9 cellular contexts compared by ENCODE assay signal in the genomic region with DNA sequence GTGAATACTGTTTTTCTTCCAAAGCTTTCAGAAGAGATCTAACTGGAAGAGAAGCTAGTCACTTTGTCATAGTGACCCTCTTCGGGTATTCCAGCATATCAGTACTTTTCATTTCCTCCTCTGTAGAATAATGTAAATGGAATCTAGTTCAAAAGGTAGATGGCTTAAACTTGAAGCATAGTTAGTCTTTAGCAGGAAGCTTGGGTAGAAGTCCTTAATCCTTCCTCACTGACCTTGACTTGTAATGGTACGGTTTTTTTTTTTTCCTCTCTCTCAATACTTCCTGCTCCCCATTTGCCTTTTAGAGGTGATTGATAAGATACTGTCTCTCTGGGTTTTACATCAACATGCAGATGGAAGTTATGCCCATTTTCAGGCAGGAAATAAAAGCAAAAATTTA. TPM values are rescaled to one million over a fixed set of nuclear protein-coding genes. Genes with fewer than 3 reads are reported as not detected.
A peak's percentile ranks its signal among the peaks of the same experiment; 100 is the strongest.
DNase-seq lines count a peak whose midpoint lies in the region; ATAC-seq, FAIRE-seq and TF ChIP-seq lines count a peak whose summit lies in the region.
"Had no signal": no experiment of that assay in that cellular context is flagged by ENCODE, and none has a peak within 500 bp of the region (broad histone marks: within the 10 kb centered on the region; RNA-seq: fewer than 3 reads in every experiment).

No MANE protein-coding gene starts in this region.

- peaks cover 22% of the 10 kb centered on the region for H3K4me1 ChIP-seq in RWPE2 (ENCODE audit: insufficient read depth, poor library complexity, severe bottlenecking)

- no peaks in the 10 kb centered on the region for H3K36me3 ChIP-seq in RWPE2 (ENCODE audit: low read depth)

- DNase-seq in GM19239 (ENCODE audit: insufficient read length, low spot score) = no peak
- no peak for DNase-seq in RWPE2 (ENCODE audit: low spot score)
- no peak for DNase-seq in retinal pigment epithelial cell (ENCODE audit: low read depth)
- DNase-seq in central memory CD4-positive, alpha-beta T cell = no peak
- DNase-seq in NCI-H2107 (lab: John Stamatoyannopoulos, UW) = no peak
- DNase-seq: MV-4-11 had no signal

- H3K4me3 ChIP-seq in RWPE2 (ENCODE audit: severe bottlenecking) = peak overlapping the region; percentile 78
- H3K4me3 ChIP-seq in retinal pigment epithelial cell (ENCODE audit: low read length) = peak overlapping the region; percentile 90

- no peaks in the 10 kb centered on the region for H3K9me3 ChIP-seq in RWPE2 (ENCODE audit: severe bottlenecking)

- H3K27ac ChIP-seq in RWPE2 (ENCODE audit: poor library complexity, severe bottlenecking) = no peak overlapping the region

- TF ChIP-seq CTCF in RWPE2 (IDR thresholded peaks at IDR 0.05; ENCODE audit: poor library complexity, severe bottlenecking) (no peak), retinal pigment epithelial cell (conservative IDR thresholded peaks at IDR 0.05; ENCODE audit: low read depth, low read length) (no peak)

- peak; percentile 61 for FAIRE-seq in GM19239 (lab: Jason Lieb, UNC)

- H3K27me3 ChIP-seq in RWPE2 (ENCODE audit: insufficient read depth, poor library complexity, severe bottlenecking) = no peaks in the 10 kb centered on the region

- no peak for ATAC-seq in RWPE2 (ENCODE audit: low read depth)
- peak; percentile 3 for ATAC-seq in esophagus mucosa
- ATAC-seq in HG02852 (IDR thresholded peaks at IDR 0.05; ENCODE audit: unreplicated experiment) = no peak
- no peak for ATAC-seq in GM18861 (IDR thresholded peaks at IDR 0.05; ENCODE audit: unreplicated experiment)

RNA-seq across cellular contexts. Expression of a gene that starts 1.7 kb away (rescaled TPM):
- total RNA-seq in esophagus mucosa = 36.0 TPM
